In the genomic region with DNA sequence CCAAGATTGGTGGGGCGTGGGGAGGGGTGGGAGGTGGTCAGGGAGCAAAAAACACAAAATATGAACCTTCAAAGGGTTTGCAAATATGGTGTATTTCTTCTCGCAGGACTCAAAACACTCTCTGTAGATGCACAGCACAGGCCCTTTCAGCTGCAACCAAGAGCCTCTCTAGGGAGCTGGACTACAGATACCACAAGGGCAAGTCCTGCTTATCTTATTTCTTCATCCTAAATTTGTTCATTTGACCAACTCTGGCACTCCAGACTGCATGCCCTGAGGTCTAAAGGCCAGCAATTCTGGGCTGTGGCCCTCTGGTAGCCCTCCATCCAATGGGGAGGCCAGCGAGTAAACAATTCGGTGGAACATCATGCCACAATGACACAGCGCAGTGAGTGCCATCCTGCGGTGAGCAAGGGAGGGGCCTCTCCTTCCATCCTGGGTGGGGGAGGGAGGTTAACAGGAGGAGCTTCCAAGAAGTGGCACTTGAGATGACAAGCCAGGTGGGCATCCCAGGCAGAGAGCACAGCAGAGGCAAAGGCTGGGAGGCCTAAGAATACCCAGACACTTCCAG, we compare ENCODE assay signal across 8 cellular contexts. TPM values are rescaled to one million over a fixed set of nuclear protein-coding genes. Genes with fewer than 3 reads are reported as not detected.
DNase-seq lines count a peak whose midpoint lies in the region; ATAC-seq and TF ChIP-seq lines count a peak whose summit lies in the region.
"Had no signal": no experiment of that assay in that cellular context is flagged by ENCODE, and none has a peak within 500 bp of the region (broad histone marks: within the 10 kb centered on the region; RNA-seq: fewer than 3 reads in every experiment).

No MANE protein-coding gene starts in this region.

- no peaks in the 10 kb centered on the region for H3K27me3 Mint-ChIP-seq in IgD-negative memory B cell

- peak overlapping the region; percentile 96 to 100 (median 100) for H3K27ac Mint-ChIP-seq in IgD-negative memory B cell

- H3K4me1 Mint-ChIP-seq in IgD-negative memory B cell = peaks cover 24 to 65% (median 64%) of the 10 kb centered on the region in 3 donors

- peak overlapping the region; percentile 21 to 25 for H3K27ac ChIP-seq in coronary artery

- peak overlapping the region; percentile 87 to 97 (median 96) for H3K4me3 Mint-ChIP-seq in IgD-negative memory B cell

- no peak overlapping the region for H3K4me3 ChIP-seq in coronary artery

- H3K9me3 Mint-ChIP-seq in IgD-negative memory B cell = no peaks in the 10 kb centered on the region

- TF ChIP-seq CTCF in coronary artery (IDR thresholded peaks at IDR 0.05) = no peak

- peaks cover 3% of the 10 kb centered on the region for H3K36me3 Mint-ChIP-seq in IgD-negative memory B cell

- ATAC-seq in GM19452 (IDR thresholded peaks at IDR 0.05; ENCODE audit: unreplicated experiment) = no peak
- ATAC-seq in HG02852 (IDR thresholded peaks at IDR 0.05; ENCODE audit: unreplicated experiment) = no peak
- ATAC-seq: Panc1 had no signal

- DNase-seq in OCI-M1 (lab: John Stamatoyannopoulos, UW) = peak; percentile 92
- DNase-seq in coronary artery (ENCODE audit: low spot score) = no peak
- DNase-seq in stimulated activated CD8-positive, alpha-beta memory T cell treated with anti-CD3 and anti-CD28 coated beads, Interleukin-4, amount 100 ng/mL, for 48 hours = peak; percentile 74
- no peak for DNase-seq in DMS 273 (lab: John Stamatoyannopoulos, UW; ENCODE audit: unreplicated experiment)

RNA-seq across cellular contexts. Expression of a gene that starts 0.6 kb away (rescaled TPM):
- polyA plus RNA-seq in IgD-negative memory B cell = 37.0 TPM

RNA-seq across cellular contexts. Expression of a gene that starts 36.4 kb away (rescaled TPM):
- polyA plus RNA-seq in IgD-negative memory B cell = 0.33 TPM

Comparison
In these comparisons a context has a peak if more than half of its experiments do, and no peak if none do; other contexts are left out.
1. DNase-seq: peak in OCI-M1 (single experiment) and stimulated activated CD8-positive, alpha-beta memory T cell treated with anti-CD3 and anti-CD28 coated beads, Interleukin-4, amount 100 ng/mL, for 48 hours (single experiment); none in coronary artery (single experiment) and DMS 273 (single experiment).